1 cellular context compared by ENCODE assay signal in the genomic region with DNA sequence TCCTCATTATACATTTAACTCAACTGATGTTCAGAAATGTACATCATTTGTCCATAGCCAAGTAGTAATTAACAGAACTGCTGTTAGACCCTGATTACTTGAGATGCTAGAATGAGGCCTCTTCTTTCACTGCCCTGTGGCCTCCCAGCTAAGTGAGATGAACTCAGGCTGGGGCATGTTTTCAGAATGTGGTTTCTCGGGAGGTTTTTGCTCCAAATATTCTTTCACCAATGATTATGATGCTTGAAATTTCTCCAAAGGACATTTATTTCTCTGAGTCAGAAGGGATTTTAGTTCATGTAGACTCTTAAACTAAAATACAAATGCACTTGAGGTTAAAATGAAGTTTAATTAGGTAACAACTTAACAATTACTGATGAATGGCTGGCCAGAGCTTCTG.
TF ChIP-seq lines count a peak whose summit lies in the region.

No MANE protein-coding gene starts in this region.

TF ChIP-seq in GM23338, 12 proteins besides CTCF, POLR2A, EP300 and RAD21 (continued from another document):
- TF ChIP-seq, protein P1, sequence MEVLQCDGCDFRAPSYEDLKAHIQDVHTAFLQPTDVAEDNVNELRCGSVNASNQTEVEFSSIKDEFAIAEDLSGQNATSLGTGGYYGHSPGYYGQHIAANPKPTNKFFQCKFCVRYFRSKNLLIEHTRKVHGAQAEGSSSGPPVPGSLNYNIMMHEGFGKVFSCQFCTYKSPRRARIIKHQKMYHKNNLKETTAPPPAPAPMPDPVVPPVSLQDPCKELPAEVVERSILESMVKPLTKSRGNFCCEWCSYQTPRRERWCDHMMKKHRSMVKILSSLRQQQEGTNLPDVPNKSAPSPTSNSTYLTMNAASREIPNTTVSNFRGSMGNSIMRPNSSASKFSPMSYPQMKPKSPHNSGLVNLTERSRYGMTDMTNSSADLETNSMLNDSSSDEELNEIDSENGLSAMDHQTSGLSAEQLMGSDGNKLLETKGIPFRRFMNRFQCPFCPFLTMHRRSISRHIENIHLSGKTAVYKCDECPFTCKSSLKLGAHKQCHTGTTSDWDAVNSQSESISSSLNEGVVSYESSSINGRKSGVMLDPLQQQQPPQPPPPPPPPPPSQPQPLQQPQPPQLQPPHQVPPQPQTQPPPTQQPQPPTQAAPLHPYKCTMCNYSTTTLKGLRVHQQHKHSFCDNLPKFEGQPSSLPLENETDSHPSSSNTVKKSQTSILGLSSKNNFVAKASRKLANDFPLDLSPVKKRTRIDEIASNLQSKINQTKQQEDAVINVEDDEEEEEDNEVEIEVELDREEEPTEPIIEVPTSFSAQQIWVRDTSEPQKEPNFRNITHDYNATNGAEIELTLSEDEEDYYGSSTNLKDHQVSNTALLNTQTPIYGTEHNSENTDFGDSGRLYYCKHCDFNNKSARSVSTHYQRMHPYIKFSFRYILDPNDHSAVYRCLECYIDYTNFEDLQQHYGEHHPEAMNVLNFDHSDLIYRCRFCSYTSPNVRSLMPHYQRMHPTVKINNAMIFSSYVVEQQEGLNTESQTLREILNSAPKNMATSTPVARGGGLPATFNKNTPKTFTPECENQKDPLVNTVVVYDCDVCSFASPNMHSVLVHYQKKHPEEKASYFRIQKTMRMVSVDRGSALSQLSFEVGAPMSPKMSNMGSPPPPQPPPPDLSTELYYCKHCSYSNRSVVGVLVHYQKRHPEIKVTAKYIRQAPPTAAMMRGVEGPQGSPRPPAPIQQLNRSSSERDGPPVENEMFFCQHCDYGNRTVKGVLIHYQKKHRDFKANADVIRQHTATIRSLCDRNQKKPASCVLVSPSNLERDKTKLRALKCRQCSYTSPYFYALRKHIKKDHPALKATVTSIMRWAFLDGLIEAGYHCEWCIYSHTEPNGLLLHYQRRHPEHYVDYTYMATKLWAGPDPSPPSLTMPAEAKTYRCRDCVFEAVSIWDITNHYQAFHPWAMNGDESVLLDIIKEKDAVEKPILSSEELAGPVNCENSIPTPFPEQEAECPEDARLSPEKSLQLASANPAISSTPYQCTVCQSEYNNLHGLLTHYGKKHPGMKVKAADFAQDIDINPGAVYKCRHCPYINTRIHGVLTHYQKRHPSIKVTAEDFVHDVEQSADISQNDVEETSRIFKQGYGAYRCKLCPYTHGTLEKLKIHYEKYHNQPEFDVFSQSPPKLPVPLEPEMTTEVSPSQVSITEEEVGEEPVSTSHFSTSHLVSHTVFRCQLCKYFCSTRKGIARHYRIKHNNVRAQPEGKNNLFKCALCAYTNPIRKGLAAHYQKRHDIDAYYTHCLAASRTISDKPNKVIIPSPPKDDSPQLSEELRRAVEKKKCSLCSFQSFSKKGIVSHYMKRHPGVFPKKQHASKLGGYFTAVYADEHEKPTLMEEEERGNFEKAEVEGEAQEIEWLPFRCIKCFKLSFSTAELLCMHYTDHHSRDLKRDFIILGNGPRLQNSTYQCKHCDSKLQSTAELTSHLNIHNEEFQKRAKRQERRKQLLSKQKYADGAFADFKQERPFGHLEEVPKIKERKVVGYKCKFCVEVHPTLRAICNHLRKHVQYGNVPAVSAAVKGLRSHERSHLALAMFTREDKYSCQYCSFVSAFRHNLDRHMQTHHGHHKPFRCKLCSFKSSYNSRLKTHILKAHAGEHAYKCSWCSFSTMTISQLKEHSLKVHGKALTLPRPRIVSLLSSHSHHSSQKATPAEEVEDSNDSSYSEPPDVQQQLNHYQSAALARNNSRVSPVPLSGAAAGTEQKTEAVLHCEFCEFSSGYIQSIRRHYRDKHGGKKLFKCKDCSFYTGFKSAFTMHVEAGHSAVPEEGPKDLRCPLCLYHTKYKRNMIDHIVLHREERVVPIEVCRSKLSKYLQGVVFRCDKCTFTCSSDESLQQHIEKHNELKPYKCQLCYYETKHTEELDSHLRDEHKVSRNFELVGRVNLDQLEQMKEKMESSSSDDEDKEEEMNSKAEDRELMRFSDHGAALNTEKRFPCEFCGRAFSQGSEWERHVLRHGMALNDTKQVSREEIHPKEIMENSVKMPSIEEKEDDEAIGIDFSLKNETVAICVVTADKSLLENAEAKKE (CRISPR knock-in tag; IDR thresholded peaks at IDR 0.05), result no peak
- no peak for TF ChIP-seq ZNF114 (CRISPR knock-in tag; IDR thresholded peaks at IDR 0.05)
- TF ChIP-seq CREB1 (CRISPR knock-in tag; IDR thresholded peaks at IDR 0.05; ENCODE audit: low read depth), result no peak
- no peak for TF ChIP-seq ZNF331 (CRISPR knock-in tag; IDR thresholded peaks at IDR 0.05; ENCODE audit: low read depth)
- TF ChIP-seq STAT1 (IDR thresholded peaks at IDR 0.05; ENCODE audit: unreplicated experiment), result no peak
- TF ChIP-seq JUNB (IDR thresholded peaks at IDR 0.05; ENCODE audit: unreplicated experiment), result no peak
- no peak for TF ChIP-seq POLR2AphosphoS5 (IDR thresholded peaks at IDR 0.05; ENCODE audit: low read depth)
TF ChIP-seq in GM23338: peak in this region for 0.
